In genomic region chr9:72983512-72984021, GRCh38 we compare ENCODE assay signal across 21 cellular contexts. TPM values are rescaled to one million over a fixed set of nuclear protein-coding genes. Genes with fewer than 3 reads are reported as not detected.
DNase-seq lines count a peak whose midpoint lies in the region; ATAC-seq, FAIRE-seq and TF ChIP-seq lines count a peak whose summit lies in the region.
"Had no signal": no experiment of that assay in that cellular context is flagged by ENCODE, and none has a peak within 500 bp of the region (broad histone marks: within the 10 kb centered on the region; RNA-seq: fewer than 3 reads in every experiment).

No MANE protein-coding gene starts in this region.

- H3K36me3 ChIP-seq in Caco-2 (ENCODE audit: control insufficient read depth, insufficient read depth, low read length) (no peaks in the 10 kb centered on the region), pancreas (no peaks in the 10 kb centered on the region)

- H3K36me3 Mint-ChIP-seq in Caco-2 (ENCODE audit: insufficient read depth, unreplicated experiment) (no peaks in the 10 kb centered on the region), CD14-positive monocyte (no peaks in the 10 kb centered on the region)
- H3K36me3 Mint-ChIP-seq in activated CD4-positive, alpha-beta memory T cell treated with anti-CD3 and anti-CD28 coated beads for 36 hours, result no peaks in the 10 kb centered on the region
- no peaks in the 10 kb centered on the region for H3K36me3 Mint-ChIP-seq in activated T-helper 17 cell treated with anti-CD3 and anti-CD28 coated beads, Interleukin-2, amount 50 U/mL, for 72 hours (ENCODE audit: low read depth)
- H3K36me3 Mint-ChIP-seq: CD4-positive, alpha-beta memory T cell; naive B cell had no signal

- H3K9me3 Mint-ChIP-seq in Caco-2 (ENCODE audit: unreplicated experiment) (no peaks in the 10 kb centered on the region), CD14-positive monocyte (no peaks in the 10 kb centered on the region)
- H3K9me3 Mint-ChIP-seq in activated CD4-positive, alpha-beta memory T cell treated with anti-CD3 and anti-CD28 coated beads for 36 hours, result no peaks in the 10 kb centered on the region
- no peaks in the 10 kb centered on the region for H3K9me3 Mint-ChIP-seq in activated T-helper 17 cell treated with anti-CD3 and anti-CD28 coated beads, Interleukin-2, amount 50 U/mL, for 72 hours
- H3K9me3 Mint-ChIP-seq: CD4-positive, alpha-beta memory T cell; effector memory CD8-positive, alpha-beta T cell; naive B cell had no signal

- DNase-seq in Caco-2 (peak; percentile 15 to 37), RCC 7860 (ENCODE audit: low spot score) (peak; percentile 92), fibroblast of villous mesenchyme (ENCODE audit: low read depth) (peak; percentile 71), pancreas (peak in 2 of 6 donors; percentile 12 to 22), NCI-H2107 (lab: John Stamatoyannopoulos, UW) (no peak), CD14-positive monocyte (ENCODE audit: low spot score) (no peak)
- DNase-seq in activated CD4-positive, alpha-beta memory T cell treated with anti-CD3 and anti-CD28 coated beads for 36 hours, result no peak
- DNase-seq: activated CD8-positive, alpha-beta memory T cell treated with anti-CD3 and anti-CD28 coated beads, Interleukin-2, amount 50 U/mL, for 4 hours; activated gamma-delta T cell treated with Interleukin-2 at 50 U/mL for 16 hours; anterior cingulate cortex; CD4-positive, alpha-beta memory T cell; effector memory CD8-positive, alpha-beta T cell; naive B cell; NCI-H1436; NCI-H2227 treated with DMSO at 0.1 percent for 48 hours; Right ventricle myocardium superior; stimulated activated CD4-positive, alpha-beta T cell treated with anti-CD3 and anti-CD28 coated beads, Interleukin-15, amount 100 ng/mL, for 24 hours; stimulated activated naive CD4-positive, alpha-beta T cell treated with Interleukin-2 at 50 U/mL for 16 hours had no signal

- BruUV-seq in Caco-2 (replicated peaks; lab: Mats Ljungman, UMichigan), result no TSS peak

- H3K4me1 Mint-ChIP-seq in Caco-2 (ENCODE audit: low read depth, unreplicated experiment) (peaks cover 7% of the 10 kb centered on the region), CD14-positive monocyte (peaks cover 4% of the 10 kb centered on the region)
- no peaks in the 10 kb centered on the region for H3K4me1 Mint-ChIP-seq in activated CD4-positive, alpha-beta memory T cell treated with anti-CD3 and anti-CD28 coated beads for 36 hours (ENCODE audit: low read depth)
- no peaks in the 10 kb centered on the region for H3K4me1 Mint-ChIP-seq in activated T-helper 17 cell treated with anti-CD3 and anti-CD28 coated beads, Interleukin-2, amount 50 U/mL, for 72 hours
- H3K4me1 Mint-ChIP-seq: CD4-positive, alpha-beta memory T cell; naive B cell had no signal

- H3K27ac Mint-ChIP-seq in Caco-2 (ENCODE audit: unreplicated experiment) (no peak overlapping the region), CD14-positive monocyte (no peak overlapping the region)
- H3K27ac Mint-ChIP-seq in activated CD4-positive, alpha-beta memory T cell treated with anti-CD3 and anti-CD28 coated beads for 36 hours, result no peak overlapping the region
- H3K27ac Mint-ChIP-seq in activated T-helper 17 cell treated with anti-CD3 and anti-CD28 coated beads, Interleukin-2, amount 50 U/mL, for 72 hours, result no peak overlapping the region
- H3K27ac Mint-ChIP-seq: CD4-positive, alpha-beta memory T cell; effector memory CD8-positive, alpha-beta T cell had no signal

- TF ChIP-seq CTCF in Caco-2 (IDR thresholded peaks at IDR 0.05; ENCODE audit: insufficient read depth in 1 of 2, low read depth in 1 of 2, low read length in 1 of 2, severe bottlenecking in 1 of 2, unreplicated experiment in 1 of 2) (no peak), fibroblast of villous mesenchyme (IDR thresholded peaks at IDR 0.05; ENCODE audit: insufficient read depth, low read depth, low read length) (no peak), pancreas (IDR thresholded peaks at IDR 0.05) (no peak), CD14-positive monocyte (IDR thresholded peaks at IDR 0.05) (no peak)

- no peaks in the 10 kb centered on the region for H3K9me3 ChIP-seq in Caco-2
- no peaks in the 10 kb centered on the region for H3K9me3 ChIP-seq in pancreas

- CTCF ChIA-PET in Caco-2 (lab: Charles Lee), result interaction anchor here (0.6 kb wide), 1 partner anchor 341 kb away, joined by 3 read pairs; no protein-coding TSS in a partner anchor
- CTCF ChIA-PET in activated CD4-positive, alpha-beta memory T cell treated with anti-CD3 and anti-CD28 coated beads for 36 hours (lab: Charles Lee), result no interaction called here

- intact Hi-C loops in Caco-2 (cut with micrococcal nuclease; ENCODE audit: unreplicated experiment) (loop anchor here (1.0 kb wide), 2 partner anchors 14 to 30 kb away; partner anchors contain the start of gene ALDH1A1), pancreas (cut with DNase I) (no loop called here), CD14-positive monocyte (cut with micrococcal nuclease) (no loop called here)
- intact Hi-C loops in activated CD4-positive, alpha-beta memory T cell treated with anti-CD3 and anti-CD28 coated beads for 36 hours (cut with micrococcal nuclease), result no loop called here

- H3K27me3 Mint-ChIP-seq in Caco-2 (ENCODE audit: insufficient read depth, unreplicated experiment), result no peaks in the 10 kb centered on the region
- H3K27me3 Mint-ChIP-seq in activated CD4-positive, alpha-beta memory T cell treated with anti-CD3 and anti-CD28 coated beads for 36 hours, result peaks cover 3% of the 10 kb centered on the region
- peaks cover 0 to 2% (median 1%) of the 10 kb centered on the region in 3 donors for H3K27me3 Mint-ChIP-seq in CD14-positive monocyte (ENCODE audit: low read depth in 3 of 3)
- H3K27me3 Mint-ChIP-seq in activated T-helper 17 cell treated with anti-CD3 and anti-CD28 coated beads, Interleukin-2, amount 50 U/mL, for 72 hours, result peaks cover 4% of the 10 kb centered on the region
- H3K27me3 Mint-ChIP-seq: naive B cell had no signal

- FAIRE-seq in RCC 7860 (lab: Jason Lieb, UNC), result peak; percentile 100
- peak; percentile 75 for FAIRE-seq in pancreas (lab: Jason Lieb, UNC)

- ATAC-seq in pancreas, result peak; percentile 80 to 85 (median 83)
- ATAC-seq in activated T-helper 17 cell treated with anti-CD3 and anti-CD28 coated beads, Interleukin-2, amount 50 U/mL, for 72 hours (replicated peaks), result no peak
- ATAC-seq: effector memory CD8-positive, alpha-beta T cell had no signal

- H3K4me1 ChIP-seq in Caco-2 (peaks cover 29% of the 10 kb centered on the region), pancreas (peaks cover 20 to 46% (median 42%) of the 10 kb centered on the region in 3 donors)

- no peaks in the 10 kb centered on the region for H3K27me3 ChIP-seq in Caco-2 (replicated peaks; ENCODE audit: control insufficient read depth, insufficient read depth, low read length)
- no peaks in the 10 kb centered on the region for H3K27me3 ChIP-seq in pancreas

- POLR2A ChIA-PET in Caco-2 (lab: Charles Lee), result no interaction called here
- POLR2A ChIA-PET in activated CD4-positive, alpha-beta memory T cell treated with anti-CD3 and anti-CD28 coated beads for 36 hours (lab: Charles Lee), result no interaction called here

- 10 to 11% methylated on average over 4 of the region's 4 CpGs for WGBS in pancreas, 2 donors

- H3K4me3 Mint-ChIP-seq in Caco-2 (ENCODE audit: unreplicated experiment) (no peak overlapping the region), CD14-positive monocyte (no peak overlapping the region)
- H3K4me3 Mint-ChIP-seq in activated CD4-positive, alpha-beta memory T cell treated with anti-CD3 and anti-CD28 coated beads for 36 hours, result no peak overlapping the region
- no peak overlapping the region for H3K4me3 Mint-ChIP-seq in activated T-helper 17 cell treated with anti-CD3 and anti-CD28 coated beads, Interleukin-2, amount 50 U/mL, for 72 hours
- H3K4me3 Mint-ChIP-seq: CD4-positive, alpha-beta memory T cell; effector memory CD8-positive, alpha-beta T cell; naive B cell had no signal

- H3K4me3 ChIP-seq in Caco-2 (ENCODE audit: low read depth, low read length), result no peak overlapping the region
- H3K4me3 ChIP-seq in fibroblast of villous mesenchyme (ENCODE audit: low read depth, low read length), result no peak overlapping the region
- no peak overlapping the region for H3K4me3 ChIP-seq in pancreas

- H3K27ac ChIP-seq in pancreas, result peak overlapping the region in 2 of 4 donors; percentile 65 to 72

RNA-seq across cellular contexts. Expression of gene ALDH1A1, which starts 30.7 kb away (rescaled TPM):
- total RNA-seq in Caco-2 (2022) (104 and 119 TPM in 2 replicates), fibroblast of villous mesenchyme (161 and 450 TPM in 2 replicates), pancreas (100 to 1,000 TPM; 141 to 259 (median 176) TPM)
- polyA plus RNA-seq in pancreas (100 to 1,000 TPM; 162 to 275 TPM), CD14-positive monocyte (100 to 1,000 TPM; 105 to 117 TPM)
- total RNA-seq in activated CD4-positive, alpha-beta memory T cell treated with anti-CD3 and anti-CD28 coated beads for 36 hours, result not detected
- total RNA-seq in activated T-helper 17 cell treated with anti-CD3 and anti-CD28 coated beads, Interleukin-2, amount 50 U/mL, for 72 hours, result not detected
- total RNA-seq: Daoy; T-helper 2 cell treated with Interferon-gamma antibody and Interleukin-4, amounts not matched to agents 100 ng/mL and 5 ng/mL, for 36 hours had no signal
- polyA plus RNA-seq: CD4-positive, alpha-beta memory T cell had no signal

Comparison
In these comparisons a context has a peak if more than half of its experiments do, and no peak if none do; other contexts are left out.
1. DNase-seq: peak in Caco-2 (2 of 2), RCC 7860 (single experiment) and fibroblast of villous mesenchyme (single experiment); none in NCI-H2107 (single experiment), activated CD4-positive, alpha-beta memory T cell treated with anti-CD3 and anti-CD28 coated beads for 36 hours (single experiment) and CD14-positive monocyte (single experiment).
2. RNA of gene ALDH1A1, which starts 30.7 kb away (total RNA-seq): 161 to 450 TPM in fibroblast of villous mesenchyme, 141 to 259 TPM in pancreas and 104 to 119 TPM in Caco-2; not detected in activated CD4-positive, alpha-beta memory T cell treated with anti-CD3 and anti-CD28 coated beads for 36 hours and not detected in activated T-helper 17 cell treated with anti-CD3 and anti-CD28 coated beads, Interleukin-2, amount 50 U/mL, for 72 hours; every median in the first group is over 10 times any median in the second.